Comparison of ENCODE assay signal across 24 cellular contexts in genomic region chr15:80730395-80730794, GRCh38. TPM values are rescaled to one million over a fixed set of nuclear protein-coding genes. Genes with fewer than 3 reads are reported as not detected.
"Had no signal": no experiment of that assay in that cellular context is flagged by ENCODE, and none has a peak within 500 bp of the region (broad histone marks: within the 10 kb centered on the region; RNA-seq: fewer than 3 reads in every experiment).

No MANE protein-coding gene starts in this region.

- H3K9me3 Mint-ChIP-seq: activated CD4-positive, alpha-beta T cell treated with anti-CD3 and anti-CD28 coated beads, Interleukin-2, amount 10 ng/mL, durations not matched to agents 7 days and 5 days; activated naive CD4-positive, alpha-beta T cell treated with anti-CD3 and anti-CD28 coated beads for 36 hours had no signal

- H3K27me3 Mint-ChIP-seq: activated CD4-positive, alpha-beta memory T cell treated with anti-CD3 and anti-CD28 coated beads for 36 hours; activated CD4-positive, alpha-beta T cell treated with anti-CD3 and anti-CD28 coated beads, Interleukin-2, amount 10 ng/mL, durations not matched to agents 7 days and 5 days; activated naive CD8-positive, alpha-beta T cell had no signal

- DNase-seq: activated CD4-positive, alpha-beta memory T cell treated with anti-CD3 and anti-CD28 coated beads for 36 hours; activated CD4-positive, alpha-beta T cell treated with anti-CD3 and anti-CD28 coated beads, Interleukin-2, amount 10 ng/mL, durations not matched to agents 7 days and 5 days; activated CD4-positive, CD25-positive, alpha-beta regulatory T cell; activated CD8-positive, alpha-beta memory T cell treated with anti-CD3 and anti-CD28 coated beads for 24 hours; activated gamma-delta T cell; activated naive CD4-positive, alpha-beta T cell treated with anti-CD3 and anti-CD28 coated beads for 36 hours; activated T-cell treated with anti-CD3 and anti-CD28 coated beads, Interleukin-2, amount 50 U/mL, for 4 hours; amygdala; MG63; NCI-H1092 treated with DMSO at 0.1 percent for 48 hours; NCI-H1417 treated with DMSO at 0.1 percent for 48 hours; NCI-H1694; NCI-H2029; NCI-H2107; NCI-H2171 treated with DMSO at 0.1 percent for 48 hours; NCI-H226; NCI-H510A; NCI-H526 treated with DMSO at 0.1 percent for 48 hours; NCI-H82; NK-92 treated with Interleukin-12 subunit alpha and Interleukin-12 subunit beta, amount 100 ng/mL, for 24 hours; SIG-M5; T-helper 1 cell had no signal

- H3K27ac Mint-ChIP-seq: activated CD4-positive, alpha-beta memory T cell treated with anti-CD3 and anti-CD28 coated beads for 36 hours; activated CD4-positive, alpha-beta T cell treated with anti-CD3 and anti-CD28 coated beads, Interleukin-2, amount 10 ng/mL, durations not matched to agents 7 days and 5 days; activated naive CD4-positive, alpha-beta T cell treated with anti-CD3 and anti-CD28 coated beads for 36 hours; activated naive CD8-positive, alpha-beta T cell had no signal

- H3K4me3 ChIP-seq: MG63 had no signal

- H3K27me3 ChIP-seq: MG63 had no signal

- H3K36me3 Mint-ChIP-seq: activated naive CD8-positive, alpha-beta T cell had no signal

- H3K27ac ChIP-seq: VCaP had no signal

- ATAC-seq: activated T-cell treated with anti-CD3 and anti-CD28 coated beads, Interleukin-2, amount 50 U/mL, for 4 hours had no signal

- H3K4me3 Mint-ChIP-seq: activated CD4-positive, alpha-beta memory T cell treated with anti-CD3 and anti-CD28 coated beads for 36 hours; activated CD4-positive, alpha-beta T cell treated with anti-CD3 and anti-CD28 coated beads, Interleukin-2, amount 10 ng/mL, durations not matched to agents 7 days and 5 days; activated naive CD4-positive, alpha-beta T cell treated with anti-CD3 and anti-CD28 coated beads for 36 hours; activated naive CD8-positive, alpha-beta T cell; activated T-cell treated with anti-CD3 and anti-CD28 coated beads, Interleukin-2, amount 50 U/mL, for 4 hours had no signal

RNA-seq across cellular contexts. Expression of gene CEMIP, which starts 48.8 kb away (rescaled TPM):
- total RNA-seq: activated CD4-positive, alpha-beta T cell treated with anti-CD3 and anti-CD28 coated beads, Interleukin-2, amount 10 ng/mL, durations not matched to agents 7 days and 5 days; activated naive CD4-positive, alpha-beta T cell treated with anti-CD3 and anti-CD28 coated beads for 36 hours had no signal
